In genomic region chr5:168365581-168366081, GRCh38 we compare ENCODE assay signal across 9 cellular contexts.
DNase-seq lines count a peak whose midpoint lies in the region; ATAC-seq and TF ChIP-seq lines count a peak whose summit lies in the region.
"Had no signal": no experiment of that assay in that cellular context is flagged by ENCODE, and none has a peak within 500 bp of the region (broad histone marks: within the 10 kb centered on the region; RNA-seq: fewer than 3 reads in every experiment).

No MANE protein-coding gene starts in this region.

- H4K91ac ChIP-seq in trophoblast cell (ENCODE audit: low read depth, low read length): peak overlapping the region; percentile 74

- H2AK5ac ChIP-seq in trophoblast cell (ENCODE audit: low read length): peak overlapping the region; percentile 56

- no CpG with 5 or more reads among the region's 10 CpGs for WGBS in trophoblast cell (ENCODE audit: extremely low coverage, insufficient coverage, insufficient read length)

- peak overlapping the region; percentile 40 for H3K14ac ChIP-seq in trophoblast cell (ENCODE audit: low read length)

- DNase-seq in ELF-1 (ENCODE audit: low read depth, low spot score): peak; percentile 74
- peak; percentile 92 for DNase-seq in RWPE2 (ENCODE audit: low spot score)
- DNase-seq in foreskin fibroblast: peak; percentile 68 to 77
- peak; percentile 88 to 92 for DNase-seq in trophoblast cell
- DNase-seq in NCI-H82 (lab: John Stamatoyannopoulos, UW): no peak
- DNase-seq in pons (ENCODE audit: low spot score): no peak
- DNase-seq: aorta had no signal

- ATAC-seq in RWPE2 (ENCODE audit: low read depth) (peak; percentile 46), GM21515 (IDR thresholded peaks at IDR 0.05; ENCODE audit: unreplicated experiment) (no peak), GM21717 (IDR thresholded peaks at IDR 0.05; ENCODE audit: unreplicated experiment) (no peak)

- no peak overlapping the region for H4K12ac ChIP-seq in trophoblast cell (ENCODE audit: low read depth, low read length)

- peak overlapping the region; percentile 68 for H2BK12ac ChIP-seq in trophoblast cell (ENCODE audit: low read length)

- H3K23ac ChIP-seq in trophoblast cell (ENCODE audit: low read length): no peak overlapping the region

- H3K27ac ChIP-seq in RWPE2 (ENCODE audit: poor library complexity, severe bottlenecking): peak overlapping the region; percentile 99
- peak overlapping the region; percentile 89 for H3K27ac ChIP-seq in trophoblast cell (ENCODE audit: low read depth, low read length)

- peak overlapping the region; percentile 71 for H2BK5ac ChIP-seq in trophoblast cell (ENCODE audit: low read depth, low read length, poor library complexity)

- H4K8ac ChIP-seq in trophoblast cell (ENCODE audit: low read depth, low read length): no peak overlapping the region

- H3K4ac ChIP-seq in trophoblast cell (ENCODE audit: low read depth, low read length): peak overlapping the region; percentile 16

- H3K27me3 ChIP-seq in RWPE2 (ENCODE audit: insufficient read depth, poor library complexity, severe bottlenecking) (no peaks in the 10 kb centered on the region), trophoblast cell (ENCODE audit: insufficient read depth, low read length) (no peaks in the 10 kb centered on the region)

- peaks cover 51% of the 10 kb centered on the region for H3K4me1 ChIP-seq in RWPE2 (ENCODE audit: insufficient read depth, poor library complexity, severe bottlenecking)
- peaks cover 37 to 45% of the 10 kb centered on the region in 2 experiments for H3K4me1 ChIP-seq in trophoblast cell (ENCODE audit: control insufficient read depth in 1 of 2, insufficient read depth in 2 of 2, low read length in 2 of 2)

- peak overlapping the region; percentile 67 for H3K18ac ChIP-seq in trophoblast cell (ENCODE audit: low read length)

- no peak overlapping the region for H3K9ac ChIP-seq in trophoblast cell (ENCODE audit: low read length)

- peak overlapping the region; percentile 42 for H2AFZ ChIP-seq in trophoblast cell (ENCODE audit: insufficient read depth, low read length, poor library complexity)

- TF ChIP-seq CTCF in RWPE2 (IDR thresholded peaks at IDR 0.05; ENCODE audit: poor library complexity, severe bottlenecking): peak; percentile 93
- peak; percentile 4 for TF ChIP-seq CTCF in foreskin fibroblast (IDR thresholded peaks at IDR 0.05; ENCODE audit: low read depth, low read length)

- peaks cover 3% of the 10 kb centered on the region; the same call in 1 of the 2 replicates for H3K36me3 ChIP-seq in RWPE2 (ENCODE audit: low read depth)
- H3K36me3 ChIP-seq in trophoblast cell (ENCODE audit: control insufficient read depth in 1 of 2, insufficient read depth in 2 of 2, low read length in 2 of 2): no peaks in the 10 kb centered on the region

- H3K79me1 ChIP-seq in trophoblast cell (ENCODE audit: low read length): peaks cover 22% of the 10 kb centered on the region

- H3K79me2 ChIP-seq in trophoblast cell (ENCODE audit: control insufficient read depth, insufficient read depth, low read length, poor library complexity): no peaks in the 10 kb centered on the region

- peak overlapping the region; percentile 73 for H2BK120ac ChIP-seq in trophoblast cell (ENCODE audit: insufficient read depth, low read length, poor library complexity)

- H3K9me3 ChIP-seq in RWPE2 (ENCODE audit: severe bottlenecking) (no peaks in the 10 kb centered on the region), trophoblast cell (ENCODE audit: insufficient read depth, low read depth, low read length) (no peaks in the 10 kb centered on the region)

- H3K4me2 ChIP-seq in trophoblast cell (ENCODE audit: low read length): peak overlapping the region; percentile 51

- H3K4me3 ChIP-seq in RWPE2 (ENCODE audit: severe bottlenecking): no peak overlapping the region
- no peak overlapping the region for H3K4me3 ChIP-seq in foreskin fibroblast (ENCODE audit: low read depth in 1 of 2, low read length in 2 of 2)
- H3K4me3 ChIP-seq in trophoblast cell (ENCODE audit: low read depth, low read length): no peak overlapping the region

Comparison
In these comparisons a context has a peak if more than half of its experiments do, and no peak if none do; other contexts are left out.
1. DNase-seq: peak in ELF-1 (single experiment), RWPE2 (single experiment), foreskin fibroblast (2 of 2) and trophoblast cell (2 of 2); none in NCI-H82 (single experiment) and pons (single experiment).